ENCODE assay signal across 1 cellular context in the genomic region with DNA sequence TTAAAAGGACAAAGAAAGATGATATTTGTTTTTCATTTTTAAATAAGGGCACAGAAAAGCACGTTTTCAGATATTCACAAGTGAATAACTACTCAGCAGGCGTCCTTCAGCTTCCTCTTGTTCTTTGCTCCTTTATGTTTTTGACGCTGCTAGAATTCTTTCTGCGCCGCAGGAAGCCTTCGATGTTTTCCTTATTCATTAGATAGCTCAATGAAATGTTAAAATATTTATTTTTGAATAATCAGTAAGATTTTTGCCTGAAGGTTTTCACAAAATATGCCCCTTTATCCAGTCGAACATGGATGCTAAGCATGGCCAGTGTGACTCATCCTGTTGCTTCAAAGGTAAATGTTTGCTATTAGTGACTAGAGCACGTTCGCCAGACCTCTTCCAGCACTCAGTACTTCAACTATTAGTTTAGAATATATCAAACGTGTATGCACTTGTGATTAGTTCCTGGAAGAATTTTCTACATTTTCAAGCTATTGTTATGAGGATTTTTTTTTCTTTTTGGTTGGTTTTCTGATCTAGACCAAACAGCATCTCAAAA.
TF ChIP-seq lines count a peak whose summit lies in the region.

No MANE protein-coding gene starts in this region.

TF ChIP-seq in H1, 55 proteins besides CTCF, POLR2A, EP300 and RAD21:
- TF ChIP-seq, protein P1, sequence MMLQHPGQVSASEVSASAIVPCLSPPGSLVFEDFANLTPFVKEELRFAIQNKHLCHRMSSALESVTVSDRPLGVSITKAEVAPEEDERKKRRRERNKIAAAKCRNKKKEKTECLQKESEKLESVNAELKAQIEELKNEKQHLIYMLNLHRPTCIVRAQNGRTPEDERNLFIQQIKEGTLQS (IDR thresholded peaks at IDR 0.05; ENCODE audit: insufficient read depth, low read depth, low read length), result no peak
- TF ChIP-seq JUND (IDR thresholded peaks at IDR 0.05; ENCODE audit: low read length), result peak; percentile 65
